Comparison of ENCODE assay signal across 8 cellular contexts in the genomic region with DNA sequence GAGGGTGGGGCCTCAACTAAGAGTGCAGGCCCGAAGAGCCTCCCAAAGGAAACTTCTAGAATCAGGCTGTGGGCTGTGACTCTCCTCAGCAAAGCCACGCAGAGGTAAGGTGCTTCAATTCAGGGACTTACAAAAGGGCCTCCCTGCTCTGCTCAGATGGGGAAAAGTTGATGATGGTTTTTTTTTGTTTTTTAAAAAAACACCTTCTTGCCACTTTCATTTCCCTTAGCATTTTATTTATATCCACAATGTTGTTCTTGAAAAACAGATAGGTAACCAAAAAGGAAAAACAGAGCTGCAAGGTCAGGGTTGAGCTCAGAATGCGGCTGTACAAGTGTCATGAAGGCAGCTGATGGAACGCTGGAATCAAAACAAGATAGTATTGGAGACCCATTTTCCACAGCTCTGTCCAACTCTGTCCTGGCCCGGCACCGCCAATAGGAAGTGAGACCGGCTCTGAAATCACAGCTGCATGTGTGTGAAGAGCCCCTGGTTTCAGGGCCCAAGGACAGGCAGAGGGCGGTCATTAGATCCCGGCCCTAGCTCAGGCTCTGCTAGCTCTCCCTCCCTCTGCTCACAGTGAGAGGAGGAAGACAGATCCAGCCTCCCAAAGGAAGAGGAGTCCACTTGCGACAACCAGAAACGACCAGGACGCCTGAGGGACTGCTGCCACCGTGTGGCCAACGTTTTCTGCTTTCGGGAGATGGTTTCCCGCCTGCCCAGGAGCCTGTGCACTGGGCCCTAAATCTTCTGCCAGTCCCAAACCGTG. TPM values are rescaled to one million over a fixed set of nuclear protein-coding genes. Genes with fewer than 3 reads are reported as not detected.
A peak's percentile ranks its signal among the peaks of the same experiment; 100 is the strongest.
DNase-seq lines count a peak whose midpoint lies in the region; FAIRE-seq and TF ChIP-seq lines count a peak whose summit lies in the region.

No MANE protein-coding gene starts in this region.

- TF ChIP-seq CTCF in neutrophil (IDR thresholded peaks at IDR 0.05), result peak; percentile 75

- H3K27ac ChIP-seq in SJCRH30, result no peak overlapping the region
- peak overlapping the region; percentile 64 for H3K27ac ChIP-seq in neutrophil

- H3K36me3 ChIP-seq in SJCRH30 (peaks cover 20% of the 10 kb centered on the region), neutrophil (peaks cover 42% of the 10 kb centered on the region)

- H3K27me3 ChIP-seq in SJCRH30 (no peaks in the 10 kb centered on the region), neutrophil (no peaks in the 10 kb centered on the region)

- peak; percentile 63 for DNase-seq in COLO829 (ENCODE audit: low spot score)
- peak; percentile 77 for DNase-seq in HT-29 (ENCODE audit: low spot score)
- DNase-seq in SJCRH30, result peak; percentile 64 to 71
- peak; percentile 78 for DNase-seq in activated naive CD4-positive, alpha-beta T cell treated with Interleukin-2 at 50 U/mL for 16 hours
- DNase-seq in frontal cortex (ENCODE audit: low spot score in 2 of 2), result peak; percentile 78 to 92
- peak; percentile 82 for DNase-seq in stromal cell of bone marrow (ENCODE audit: low read depth)
- no peak for DNase-seq in NK-92 treated with Interleukin-12 subunit alpha and Interleukin-12 subunit beta, amount 100 ng/mL, for 24 hours (lab: John Stamatoyannopoulos, UW)

- H3K9me3 ChIP-seq in SJCRH30 (replicated peaks) (no peaks in the 10 kb centered on the region), neutrophil (no peaks in the 10 kb centered on the region)

- no peak for FAIRE-seq in frontal cortex (lab: Jason Lieb, UNC)

- H3K4me1 ChIP-seq in SJCRH30 (no peaks in the 10 kb centered on the region), neutrophil (ENCODE audit: control insufficient read depth in 1 of 2, insufficient read depth in 1 of 2, low read depth in 1 of 2, low read length in 1 of 2) (peaks cover 12 to 15% of the 10 kb centered on the region in 2 experiments)

- no peak overlapping the region for H3K4me3 ChIP-seq in SJCRH30
- H3K4me3 ChIP-seq in neutrophil (ENCODE audit: low read depth in 1 of 2, low read length in 1 of 2), result peak overlapping the region; percentile 37 to 38

RNA-seq across cellular contexts. Expression of a gene that starts 58.3 kb away (rescaled TPM):
- total RNA-seq in HT-29 (2014; rRNA removed; shearing (Covaris generic)), result 3.5 and 5.9 TPM in 2 replicates
- 2.3 and 4.1 TPM in 2 replicates for total RNA-seq in SJCRH30 (2014; rRNA removed; shearing (Covaris generic))
- 2.4 TPM for total RNA-seq in frontal cortex
